ENCODE assay signal across 16 cellular contexts in genomic region chr7:36639826-36640225, GRCh38.
DNase-seq lines count a peak whose midpoint lies in the region; ATAC-seq and TF ChIP-seq lines count a peak whose summit lies in the region.
"Had no signal": no experiment of that assay in that cellular context is flagged by ENCODE, and none has a peak within 500 bp of the region (broad histone marks: within the 10 kb centered on the region; RNA-seq: fewer than 3 reads in every experiment).

No MANE protein-coding gene starts in this region.

- TF ChIP-seq CTCF in uterus (IDR thresholded peaks at IDR 0.05), result no peak

- H3K36me3 Mint-ChIP-seq in immature natural killer cell, result peaks cover 44 to 61% (median 46%) of the 10 kb centered on the region in 3 donors
- H3K36me3 Mint-ChIP-seq in stimulated activated naive CD8-positive, alpha-beta T cell treated with anti-CD3 and anti-CD28 coated beads, Interleukin-15, Interleukin-2, amounts not matched to agents 100 ng/mL and 50 ng/mL, for 24 hours (ENCODE audit: low read depth), result peaks cover 6% of the 10 kb centered on the region

- H3K27ac ChIP-seq in uterus, result no peak overlapping the region
- H3K27ac ChIP-seq: 22Rv1, body of pancreas, epithelial cell of prostate had no signal

- intact Hi-C loops in uterus (cut with DNase I; ENCODE audit: low total_unique reads), result no loop called here

- H3K4me1 Mint-ChIP-seq in immature natural killer cell, result peaks cover 85 to 100% of the 10 kb centered on the region in 2 donors
- peaks cover 66% of the 10 kb centered on the region for H3K4me1 Mint-ChIP-seq in stimulated activated naive CD8-positive, alpha-beta T cell treated with anti-CD3 and anti-CD28 coated beads, Interleukin-15, Interleukin-2, amounts not matched to agents 100 ng/mL and 50 ng/mL, for 24 hours (ENCODE audit: low read depth)

- no peaks in the 10 kb centered on the region for H3K9me3 ChIP-seq in uterus
- H3K9me3 ChIP-seq: body of pancreas had no signal

- no peaks in the 10 kb centered on the region for H3K4me1 ChIP-seq in uterus
- H3K4me1 ChIP-seq: body of pancreas had no signal

- H3K27ac Mint-ChIP-seq in immature natural killer cell, result peak overlapping the region; percentile 87 to 96 (median 94)
- H3K27ac Mint-ChIP-seq in stimulated activated naive CD8-positive, alpha-beta T cell treated with anti-CD3 and anti-CD28 coated beads, Interleukin-15, Interleukin-2, amounts not matched to agents 100 ng/mL and 50 ng/mL, for 24 hours, result peak overlapping the region; percentile 66

- H3K27me3 ChIP-seq in uterus, result no peaks in the 10 kb centered on the region
- H3K27me3 ChIP-seq: body of pancreas had no signal

- peaks cover 3 to 15% (median 5%) of the 10 kb centered on the region in 3 donors for H3K27me3 Mint-ChIP-seq in immature natural killer cell (ENCODE audit: low read depth in 3 of 3)
- H3K27me3 Mint-ChIP-seq in stimulated activated naive CD8-positive, alpha-beta T cell treated with anti-CD3 and anti-CD28 coated beads, Interleukin-15, Interleukin-2, amounts not matched to agents 100 ng/mL and 50 ng/mL, for 24 hours, result no peaks in the 10 kb centered on the region

- H3K9me3 Mint-ChIP-seq in immature natural killer cell, result no peaks in the 10 kb centered on the region
- no peaks in the 10 kb centered on the region for H3K9me3 Mint-ChIP-seq in stimulated activated naive CD8-positive, alpha-beta T cell treated with anti-CD3 and anti-CD28 coated beads, Interleukin-15, Interleukin-2, amounts not matched to agents 100 ng/mL and 50 ng/mL, for 24 hours

- ATAC-seq in HG03520 (IDR thresholded peaks at IDR 0.05; ENCODE audit: unreplicated experiment), result no peak
- ATAC-seq: body of pancreas had no signal

- peak overlapping the region; percentile 68 to 86 (median 74) for H3K4me3 Mint-ChIP-seq in immature natural killer cell
- peak overlapping the region; percentile 10 for H3K4me3 Mint-ChIP-seq in stimulated activated naive CD8-positive, alpha-beta T cell treated with anti-CD3 and anti-CD28 coated beads, Interleukin-15, Interleukin-2, amounts not matched to agents 100 ng/mL and 50 ng/mL, for 24 hours

- H3K36me3 ChIP-seq in uterus, result no peaks in the 10 kb centered on the region

- TF ChIP-seq POLR2A in uterus (IDR thresholded peaks at IDR 0.05), result no peak

- no peak overlapping the region for H3K4me3 ChIP-seq in uterus
- H3K4me3 ChIP-seq: body of pancreas had no signal

- DNase-seq in NK-92 treated with Interleukin-12 subunit alpha and Interleukin-12 subunit beta, amount 100 ng/mL, for 24 hours (lab: John Stamatoyannopoulos, UW), result peak; percentile 5
- DNase-seq in NK-92 (lab: John Stamatoyannopoulos, UW; ENCODE audit: unreplicated experiment), result no peak
- DNase-seq in activated CD8-positive, alpha-beta memory T cell treated with anti-CD3 and anti-CD28 coated beads, Interleukin-2, amount 50 U/mL, for 4 hours, result peak; percentile 32
- DNase-seq in immature natural killer cell, result peak; percentile 55 to 71 (median 69)
- no peak for DNase-seq in NCI-H524 (lab: John Stamatoyannopoulos, UW)
- DNase-seq in uterus, result no peak
- DNase-seq: DMS79 treated with DMSO at 0.1 percent for 48 hours, midbrain, NCI-H446 treated with DMSO at 0.1 percent for 48 hours, retina, SHP77 had no signal

Comparison
In these comparisons a context has a peak if more than half of its experiments do, and no peak if none do; other contexts are left out.
1. DNase-seq: peak in NK-92 treated with Interleukin-12 subunit alpha and Interleukin-12 subunit beta, amount 100 ng/mL, for 24 hours (single experiment), activated CD8-positive, alpha-beta memory T cell treated with anti-CD3 and anti-CD28 coated beads, Interleukin-2, amount 50 U/mL, for 4 hours (single experiment) and immature natural killer cell (3 of 3); none in NK-92 (single experiment), NCI-H524 (0 of 2) and uterus (0 of 2).